17 cellular contexts compared by ENCODE assay signal in genomic region chr10:131132681-131133080, GRCh38.
DNase-seq lines count a peak whose midpoint lies in the region; ATAC-seq, FAIRE-seq and TF ChIP-seq lines count a peak whose summit lies in the region.
"Had no signal": no experiment of that assay in that cellular context is flagged by ENCODE, and none has a peak within 500 bp of the region (broad histone marks: within the 10 kb centered on the region; RNA-seq: fewer than 3 reads in every experiment).

No MANE protein-coding gene starts in this region.

- no peak overlapping the region for H2AK5ac ChIP-seq in H1 (ENCODE audit: low read depth, low read length)

- H3K23me2 ChIP-seq in H1 (ENCODE audit: low read depth, low read length), result no peaks in the 10 kb centered on the region

- no peak for FAIRE-seq in H1 (lab: Jason Lieb, UNC)
- FAIRE-seq: A204.1 had no signal

- peaks cover 32% of the 10 kb centered on the region for H3K27me3 Mint-ChIP-seq in nephron (ENCODE audit: low read depth)

- peak overlapping the region; percentile 82 to 91 (median 83) for H3K27ac Mint-ChIP-seq in nephron
- H3K27ac Mint-ChIP-seq: CD8-positive, alpha-beta T cell had no signal

- no peak overlapping the region for H4K5ac ChIP-seq in H1 (ENCODE audit: insufficient read length, low read depth, low read length)

- intact Hi-C loops in sciatic nerve (cut with DNase I), result no loop called here

- peaks cover 0 to 18% (median 0%) of the 10 kb centered on the region in 11 experiments; a peak in 5 of 22 replicates for H3K27me3 ChIP-seq in BLaER1 treated with 17β-estradiol and CSF1 and Interleukin-3, amounts not matched to agents 10 nM and 100 nM
- no peaks in the 10 kb centered on the region for H3K27me3 ChIP-seq in H1 (replicated peaks in 1 of 4; ENCODE audit: control insufficient read depth in 3 of 4, extremely low read depth in 1 of 4, insufficient read depth in 3 of 4, low read length in 3 of 4)
- H3K27me3 ChIP-seq: BE2C had no signal

- no peak overlapping the region for H2BK20ac ChIP-seq in H1 (ENCODE audit: low read length)

- H3K4me1 Mint-ChIP-seq in nephron, result peaks cover 60% of the 10 kb centered on the region

- no peaks in the 10 kb centered on the region for H3K9me3 ChIP-seq in BLaER1 treated with 17β-estradiol and CSF1 and Interleukin-3, amounts not matched to agents 10 nM and 100 nM (replicated peaks in 1 of 11)
- H3K9me3 ChIP-seq in H1 (ENCODE audit: insufficient read depth in 2 of 2, low read depth in 1 of 2, low read length in 1 of 2), result no peaks in the 10 kb centered on the region
- H3K9me3 ChIP-seq: BE2C, HAP-1 had no signal

- TF ChIP-seq RAD21 in H1 (IDR thresholded peaks at IDR 0.05 in 1 of 2, conservative IDR thresholded peaks at IDR 0.05 in 1 of 2; ENCODE audit: low read depth in 2 of 2, low read length in 2 of 2), result no peak

- TF ChIP-seq EP300 in H1 (IDR thresholded peaks at IDR 0.05; ENCODE audit: borderline replicate concordance in 1 of 2, low read depth in 2 of 2, low read length in 2 of 2), result no peak

- no peak overlapping the region for H2BK5ac ChIP-seq in H1 (ENCODE audit: low read depth, low read length)

- H4K8ac ChIP-seq in H1 (ENCODE audit: extremely low read depth, insufficient read depth, low read length), result no peak overlapping the region

- peak overlapping the region in 4 of 11 experiments; percentile 38 to 62 (median 48); a peak in 7 of 22 replicates for H3K27ac ChIP-seq in BLaER1 treated with 17β-estradiol and CSF1 and Interleukin-3, amounts not matched to agents 10 nM and 100 nM
- H3K27ac ChIP-seq in H1 (ENCODE audit: low read depth, low read length), result no peak overlapping the region
- H3K27ac ChIP-seq: HL-60 had no signal

- H3K56ac ChIP-seq in H1 (replicated peaks; ENCODE audit: insufficient read length, low read depth, low read length), result no peak overlapping the region

- CTCF ChIA-PET in H1 (lab: Charles Lee; ENCODE audit: partially characterized antibody), result interaction anchor here (0.6 to 1.1 kb wide), 3 partner anchors 9 to 608 kb away, joined by 3 read pairs; no protein-coding TSS in a partner anchor

- TF ChIP-seq CTCF in H1 (IDR thresholded peaks at IDR 0.05; ENCODE audit: control extremely low read depth in 1 of 3, insufficient read depth in 1 of 3, low read depth in 1 of 3, low read length in 3 of 3), result no peak
- no peak for TF ChIP-seq CTCF in nephron (IDR thresholded peaks at IDR 0.05; ENCODE audit: unreplicated experiment in 3 of 3)

- H4K91ac ChIP-seq in H1 (replicated peaks; ENCODE audit: insufficient read length, low read length), result no peak overlapping the region

- H2AFZ ChIP-seq in H1 (ENCODE audit: low read length), result no peak overlapping the region

- H3K4me1 ChIP-seq in BLaER1 treated with 17β-estradiol and CSF1 and Interleukin-3, amounts not matched to agents 10 nM and 100 nM, result peaks cover 31 to 88% (median 78%) of the 10 kb centered on the region in 10 experiments
- peaks cover 0 to 8% (median 2%) of the 10 kb centered on the region in 4 experiments; a peak in 5 of 7 replicates for H3K4me1 ChIP-seq in H1 (replicated peaks in 1 of 4; ENCODE audit: control insufficient read depth in 3 of 4, insufficient read depth in 4 of 4, low read length in 3 of 4)
- H3K4me1 ChIP-seq: BE2C, HAP-1 had no signal

- H3K9me3 Mint-ChIP-seq in nephron, result no peaks in the 10 kb centered on the region
- H3K9me3 Mint-ChIP-seq: CD8-positive, alpha-beta T cell had no signal

- peak; percentile 58 for ATAC-seq in sciatic nerve
- ATAC-seq: CD8-positive, alpha-beta T cell had no signal

- no peak overlapping the region for H3K18ac ChIP-seq in H1 (ENCODE audit: extremely low read depth, low read length)

- H3K9ac ChIP-seq in BLaER1 treated with 17β-estradiol and CSF1 and Interleukin-3, amounts not matched to agents 10 nM and 100 nM, result peak overlapping the region in 2 of 11 experiments; percentile 6 to 34; a peak in 2 of 22 replicates
- no peak overlapping the region for H3K9ac ChIP-seq in H1 (replicated peaks in 1 of 4; ENCODE audit: extremely low read depth in 1 of 4, low read depth in 3 of 4, low read length in 3 of 4)

- no peak for TF ChIP-seq POLR2A in H1 (IDR thresholded peaks at IDR 0.05; ENCODE audit: control extremely low read depth in 1 of 2, low read depth in 2 of 2, low read length in 2 of 2)

- peak overlapping the region in 2 of 3 experiments; percentile 32 to 74 for H3K4me3 Mint-ChIP-seq in nephron
- H3K4me3 Mint-ChIP-seq: CD8-positive, alpha-beta T cell had no signal

- no peaks in the 10 kb centered on the region for H3K79me1 ChIP-seq in H1 (ENCODE audit: low read depth, low read length)

- H2BK120ac ChIP-seq in H1 (replicated peaks; ENCODE audit: low read depth, low read length), result no peak overlapping the region

- peaks cover 0 to 37% (median 0%) of the 10 kb centered on the region in 11 experiments; a peak in 5 of 22 replicates for H3K36me3 ChIP-seq in BLaER1 treated with 17β-estradiol and CSF1 and Interleukin-3, amounts not matched to agents 10 nM and 100 nM
- peaks cover 0 to 2% (median 0%) of the 10 kb centered on the region in 4 experiments; a peak in 1 of 8 replicates for H3K36me3 ChIP-seq in H1 (ENCODE audit: control insufficient read depth in 2 of 4, insufficient read depth in 4 of 4, low read length in 3 of 4)
- H3K36me3 ChIP-seq: BE2C, HAP-1 had no signal

- no peak overlapping the region for H3K14ac ChIP-seq in H1 (ENCODE audit: insufficient read length)

- POLR2A ChIA-PET in H1 (lab: Charles Lee; ENCODE audit: partially characterized antibody), result no interaction called here

- H3K4ac ChIP-seq in H1 (replicated peaks; ENCODE audit: insufficient read length, low read depth, low read length), result no peak overlapping the region

- H3K36me3 Mint-ChIP-seq in nephron (ENCODE audit: low read depth), result no peaks in the 10 kb centered on the region
- H3K36me3 Mint-ChIP-seq: CD8-positive, alpha-beta T cell had no signal

- DNase-seq in H1 (ENCODE audit: low read depth in 1 of 2, low spot score in 2 of 2), result no peak
- no peak for DNase-seq in sciatic nerve (ENCODE audit: low spot score)
- no peak for DNase-seq in NCI-H526 (lab: John Stamatoyannopoulos, UW)
- DNase-seq in NCI-H345 treated with DMSO at 0.1 percent for 48 hours (lab: John Stamatoyannopoulos, UW; ENCODE audit: unreplicated experiment), result no peak
- DNase-seq in SHP77 (lab: John Stamatoyannopoulos, UW), result no peak
- DNase-seq in superior temporal gyrus (ENCODE audit: extremely low spot score), result no peak
- DNase-seq: ACHN; BE2C; Calu3; CD8-positive, alpha-beta T cell; DMS79 treated with DMSO at 0.1 percent for 48 hours; GF-D8 had no signal

- H3K4me3 ChIP-seq in BLaER1 treated with 17β-estradiol and CSF1 and Interleukin-3, amounts not matched to agents 10 nM and 100 nM, result no peak overlapping the region
- no peak overlapping the region for H3K4me3 ChIP-seq in H1 (ENCODE audit: extremely low read depth in 1 of 4, insufficient read depth in 2 of 4, low read depth in 3 of 4, low read length in 4 of 4)
- H3K4me3 ChIP-seq: HAP-1 had no signal

- WGBS in H1 (ENCODE audit: extremely low coverage in 1 of 2, insufficient coverage in 1 of 2, insufficient read length in 1 of 2, insufficient replicate concordance in 2 of 2, low coverage in 1 of 2, low lambda C conversion rate in 2 of 2, missing lambda C conversion rate in 1 of 2), 2 experiments, result 78% methylated on average over 8 of the region's 8 CpGs; no CpG with 5 or more reads in 1 of the 2 experiments

- H2BK15ac ChIP-seq in H1 (ENCODE audit: low read length), result no peak overlapping the region

- H4K20me1 ChIP-seq in BLaER1 treated with 17β-estradiol and CSF1 and Interleukin-3, amounts not matched to agents 10 nM and 100 nM, result peaks cover 0 to 3% (median 0%) of the 10 kb centered on the region in 11 experiments; a peak in 1 of 22 replicates
- H4K20me1 ChIP-seq in H1 (replicated peaks in 1 of 2; ENCODE audit: control insufficient read depth in 1 of 2, insufficient read depth in 2 of 2, low read length in 2 of 2), result no peaks in the 10 kb centered on the region

- no peaks in the 10 kb centered on the region for H3K79me2 ChIP-seq in H1 (ENCODE audit: control insufficient read depth in 1 of 2, insufficient read depth in 2 of 2, low read length in 2 of 2)

- H2BK12ac ChIP-seq in H1 (ENCODE audit: low read depth, low read length), result 0 out of 2 replicates have a peak overlapping the region, but pooled peaks have one; percentile 5

- no peak overlapping the region for H3K23ac ChIP-seq in H1 (ENCODE audit: insufficient read length)

- peak overlapping the region; percentile 74 to 97 (median 89) for H3K4me2 ChIP-seq in BLaER1 treated with 17β-estradiol and CSF1 and Interleukin-3, amounts not matched to agents 10 nM and 100 nM
- no peak overlapping the region for H3K4me2 ChIP-seq in H1 (ENCODE audit: insufficient read depth in 1 of 2, low read depth in 2 of 2, low read length in 2 of 2)

TF ChIP-seq in H1, 55 proteins besides CTCF, POLR2A, EP300 and RAD21:
- TF ChIP-seq ATF2 (IDR thresholded peaks at IDR 0.05; ENCODE audit: low read length) (no peak), NANOG (IDR thresholded peaks at IDR 0.05; ENCODE audit: insufficient read depth, low read depth, low read length, poor library complexity, severe bottlenecking) (no peak), TEAD4 (IDR thresholded peaks at IDR 0.05; ENCODE audit: low read depth, low read length) (no peak), TAF1 (IDR thresholded peaks at IDR 0.05; ENCODE audit: low read depth, low read length) (no peak), SP2 (IDR thresholded peaks at IDR 0.05; ENCODE audit: low read length) (no peak), BCL11A (IDR thresholded peaks at IDR 0.05; ENCODE audit: low read depth in 2 of 2, low read length in 2 of 2) (no peak), FOSL1 (IDR thresholded peaks at IDR 0.05; ENCODE audit: insufficient read depth, low read depth, low read length) (no peak), BACH1 (IDR thresholded peaks at IDR 0.05; ENCODE audit: low read length) (no peak)
TF ChIP-seq in H1: peak in this region for 0.

Comparison
In these comparisons a context has a peak if more than half of its experiments do, and no peak if none do; other contexts are left out.
1. H3K4me2 ChIP-seq: peak in BLaER1 treated with 17β-estradiol and CSF1 and Interleukin-3, amounts not matched to agents 10 nM and 100 nM (11 of 11); none in H1 (0 of 2).